Comparison of ENCODE assay signal across 17 cellular contexts in genomic region chr2:11618708-11619062, GRCh38. TPM values are rescaled to one million over a fixed set of nuclear protein-coding genes. Genes with fewer than 3 reads are reported as not detected.
DNase-seq lines count a peak whose midpoint lies in the region; ATAC-seq, FAIRE-seq and TF ChIP-seq lines count a peak whose summit lies in the region.
"Had no signal": no experiment of that assay in that cellular context is flagged by ENCODE, and none has a peak within 500 bp of the region (broad histone marks: within the 10 kb centered on the region; RNA-seq: fewer than 3 reads in every experiment).

No MANE protein-coding gene starts in this region.

- no peak for TF ChIP-seq RAD21 in K562 (CRISPR knock-in tag; conservative IDR thresholded peaks at IDR 0.05 in 1 of 2, IDR thresholded peaks at IDR 0.05 in 1 of 2)

- no TSS peak for BruUV-seq in K562 (replicated peaks; lab: Mats Ljungman, UMichigan)

- no peak overlapping the region for H2BK15ac ChIP-seq in neuronal stem cell (ENCODE audit: low read length)

- no peak overlapping the region for H3K27ac Mint-ChIP-seq in stimulated activated naive CD8-positive, alpha-beta T cell treated with anti-CD3 and anti-CD28 coated beads, Interleukin-15, amount 100 ng/mL, for 72 hours
- H3K27ac Mint-ChIP-seq: CD4-positive, alpha-beta memory T cell had no signal

- peaks cover 9% of the 10 kb centered on the region; the same call in 1 of the 2 replicates for H4K20me1 ChIP-seq in K562 (replicated peaks; ENCODE audit: control insufficient read depth, insufficient read depth, low read length)

- in situ Hi-C loops in K562 (cut with MboI), result no loop called here

- H2AFZ ChIP-seq in K562 (ENCODE audit: low read depth, low read length), result no peak overlapping the region
- H2AFZ ChIP-seq in neuronal stem cell (ENCODE audit: low read length), result no peak overlapping the region

- POLR2A ChIA-PET in K562 (lab: Yijun Ruan, JAX), result interaction anchor here (0.6 kb wide), 1 partner anchor 29 kb away, joined by 3 read pairs; no protein-coding TSS in a partner anchor

- FAIRE-seq in K562 (lab: Jason Lieb, UNC), result no peak
- FAIRE-seq in small intestine (lab: Jason Lieb, UNC), result no peak
- FAIRE-seq: A204.1, GM12892 had no signal

- intact Hi-C loops in K562 (cut with micrococcal nuclease), result no loop called here
- intact Hi-C loops in vagina (cut with DNase I), result no loop called here

- H2BK120ac ChIP-seq in neuronal stem cell (ENCODE audit: low read depth, low read length), result no peak overlapping the region

- no peak overlapping the region for H4K91ac ChIP-seq in neuronal stem cell (ENCODE audit: low read depth, low read length, poor library complexity)

- no peak overlapping the region for H2BK12ac ChIP-seq in neuronal stem cell (ENCODE audit: low read length)

- H3K9me3 ChIP-seq in K562 (replicated peaks; ENCODE audit: control insufficient read depth, insufficient read depth, low read depth, low read length), result no peaks in the 10 kb centered on the region
- H3K9me3 ChIP-seq in gastroesophageal sphincter, result no peaks in the 10 kb centered on the region
- H3K9me3 ChIP-seq in neuronal stem cell (replicated peaks in 1 of 2; ENCODE audit: control insufficient read depth in 2 of 2, insufficient read depth in 1 of 2, low read depth in 1 of 2, low read length in 2 of 2), result no peaks in the 10 kb centered on the region
- no peaks in the 10 kb centered on the region for H3K9me3 ChIP-seq in vagina
- H3K9me3 ChIP-seq in small intestine (ENCODE audit: control insufficient read depth, low read depth), result no peaks in the 10 kb centered on the region
- H3K9me3 ChIP-seq: BE2C had no signal

- no peak overlapping the region for H3K4me3 Mint-ChIP-seq in stimulated activated naive CD8-positive, alpha-beta T cell treated with anti-CD3 and anti-CD28 coated beads, Interleukin-15, amount 100 ng/mL, for 72 hours
- H3K4me3 Mint-ChIP-seq: CD4-positive, alpha-beta memory T cell had no signal

- no peaks in the 10 kb centered on the region for H3K27me3 Mint-ChIP-seq in stimulated activated naive CD8-positive, alpha-beta T cell treated with anti-CD3 and anti-CD28 coated beads, Interleukin-15, amount 100 ng/mL, for 72 hours

- no peak overlapping the region for H4K8ac ChIP-seq in neuronal stem cell (ENCODE audit: low read depth, low read length)

- CTCF ChIA-PET in K562 (lab: Yijun Ruan, JAX; ENCODE audit: low intra/inter-chr PET ratio), result no interaction called here

- no peak overlapping the region for H3K14ac ChIP-seq in neuronal stem cell (ENCODE audit: low read length)

- no peak for TF ChIP-seq EP300 in K562 (IDR thresholded peaks at IDR 0.05; ENCODE audit: low read length)
- TF ChIP-seq EP300 in gastroesophageal sphincter (IDR thresholded peaks at IDR 0.05), result no peak

- H3K27me3 ChIP-seq in K562 (ENCODE audit: control insufficient read depth in 2 of 2, insufficient read depth in 2 of 2, low read length in 2 of 2) (peaks cover 61 to 83% of the 10 kb centered on the region in 2 experiments), gastroesophageal sphincter (no peaks in the 10 kb centered on the region), neuronal stem cell (ENCODE audit: control insufficient read depth in 3 of 3, insufficient read depth in 3 of 3, low read depth in 1 of 3, low read length in 3 of 3) (no peaks in the 10 kb centered on the region), vagina (no peaks in the 10 kb centered on the region), small intestine (ENCODE audit: control insufficient read depth in 2 of 2, insufficient read depth in 2 of 2, low read length in 2 of 2) (no peaks in the 10 kb centered on the region)
- H3K27me3 ChIP-seq: BE2C had no signal

- ATAC-seq in K562 (peak; percentile 39; the same call in 2 of the 3 replicates), gastroesophageal sphincter (peak; percentile 27), GM21825 (IDR thresholded peaks at IDR 0.05; ENCODE audit: unreplicated experiment) (no peak)
- ATAC-seq in stimulated activated naive CD8-positive, alpha-beta T cell treated with anti-CD3 and anti-CD28 coated beads, Interleukin-15, amount 100 ng/mL, for 72 hours, result peak; percentile 63
- ATAC-seq: HCT116 had no signal

- H3K4ac ChIP-seq in neuronal stem cell (ENCODE audit: low read length), result no peak overlapping the region

- 8% methylated on average over 9 of the region's 20 CpGs for WGBS in K562 (ENCODE audit: insufficient coverage, low coverage, missing lambda C conversion rate)
- WGBS in gastroesophageal sphincter (ENCODE audit: low coverage in 1 of 2), 2 donors, result no CpG with 5 or more reads among the region's 20 CpGs
- no CpG with 5 or more reads among the region's 20 CpGs for WGBS in neuronal stem cell (ENCODE audit: extremely low coverage in 2 of 2, insufficient read length in 2 of 2, insufficient replicate concordance in 1 of 2), 2 donors
- 90 to 93% (median 92%) methylated on average over 19 to 20 of the region's 20 CpGs for WGBS in small intestine, 3 donors

- H3K18ac ChIP-seq in neuronal stem cell (ENCODE audit: low read length), result no peak overlapping the region

- no peaks in the 10 kb centered on the region for H3K4me1 Mint-ChIP-seq in stimulated activated naive CD8-positive, alpha-beta T cell treated with anti-CD3 and anti-CD28 coated beads, Interleukin-15, amount 100 ng/mL, for 72 hours

- TF ChIP-seq CTCF in K562 (IDR thresholded peaks at IDR 0.05 in 2 of 3, conservative IDR thresholded peaks at IDR 0.05 in 1 of 3; ENCODE audit: insufficient read depth in 2 of 3, low read depth in 1 of 3, low read length in 3 of 3) (no peak), gastroesophageal sphincter (IDR thresholded peaks at IDR 0.05) (no peak), vagina (IDR thresholded peaks at IDR 0.05) (no peak)

- H2BK5ac ChIP-seq in neuronal stem cell (ENCODE audit: low read length), result no peak overlapping the region

- H3K4me3 ChIP-seq in K562 (no peak overlapping the region), gastroesophageal sphincter (no peak overlapping the region), neuronal stem cell (ENCODE audit: low read length in 2 of 2) (no peak overlapping the region), vagina (no peak overlapping the region), small intestine (ENCODE audit: low read depth in 1 of 2, low read length in 2 of 2) (no peak overlapping the region)

- no peaks in the 10 kb centered on the region for H3K9me1 ChIP-seq in K562 (ENCODE audit: control insufficient read depth, insufficient read depth, low read length)

- H3K9ac ChIP-seq in K562 (ENCODE audit: insufficient read depth in 1 of 2, low read depth in 2 of 2, low read length in 2 of 2), result no peak overlapping the region
- peak overlapping the region; percentile 9 for H3K9ac ChIP-seq in neuronal stem cell (ENCODE audit: low read depth, low read length, poor library complexity)

- no peaks in the 10 kb centered on the region for H3K79me2 ChIP-seq in K562 (ENCODE audit: control insufficient read depth, insufficient read depth, low read length)

- no peak overlapping the region for H2AK5ac ChIP-seq in neuronal stem cell (ENCODE audit: low read depth, low read length)

- peaks cover 2% of the 10 kb centered on the region for H3K79me1 ChIP-seq in neuronal stem cell (ENCODE audit: low read depth, low read length)

- H3K36me3 ChIP-seq in K562 (ENCODE audit: control insufficient read depth, insufficient read depth, low read length) (no peaks in the 10 kb centered on the region), gastroesophageal sphincter (peaks cover 0 to 24% of the 10 kb centered on the region in 2 donors), neuronal stem cell (replicated peaks in 1 of 2; ENCODE audit: control insufficient read depth in 2 of 2, insufficient read depth in 2 of 2, low read length in 2 of 2) (peaks cover 39 to 99% of the 10 kb centered on the region in 2 donors), vagina (peaks cover 0 to 43% of the 10 kb centered on the region in 2 donors), small intestine (ENCODE audit: control insufficient read depth in 2 of 2, insufficient read depth in 2 of 2, low read length in 2 of 2) (no peaks in the 10 kb centered on the region)

- TF ChIP-seq POLR2A in K562 (conservative IDR thresholded peaks at IDR 0.05), result no peak
- TF ChIP-seq POLR2A in gastroesophageal sphincter (IDR thresholded peaks at IDR 0.05), result no peak
- no peak for TF ChIP-seq POLR2A in vagina (IDR thresholded peaks at IDR 0.05)

- peaks cover 0 to 11% of the 10 kb centered on the region in 2 experiments; a peak in 2 of 5 replicates for H3K4me1 ChIP-seq in K562 (replicated peaks in 1 of 2; ENCODE audit: control insufficient read depth in 2 of 2, insufficient read depth in 2 of 2, low read length in 2 of 2)
- no peaks in the 10 kb centered on the region for H3K4me1 ChIP-seq in gastroesophageal sphincter
- no peaks in the 10 kb centered on the region for H3K4me1 ChIP-seq in neuronal stem cell (ENCODE audit: control insufficient read depth in 2 of 2, insufficient read depth in 1 of 2, low read depth in 1 of 2, low read length in 2 of 2)
- no peaks in the 10 kb centered on the region for H3K4me1 ChIP-seq in vagina
- no peaks in the 10 kb centered on the region for H3K4me1 ChIP-seq in small intestine (ENCODE audit: control insufficient read depth in 2 of 2, insufficient read depth in 1 of 2, low read depth in 1 of 2, low read length in 1 of 2)
- H3K4me1 ChIP-seq: BE2C had no signal

- H3K27ac ChIP-seq in K562 (ENCODE audit: extremely low read depth, low read depth, low read length) (no peak overlapping the region), gastroesophageal sphincter (no peak overlapping the region), neuronal stem cell (replicated peaks; ENCODE audit: low read length) (no peak overlapping the region), vagina (no peak overlapping the region), small intestine (ENCODE audit: low read depth in 1 of 2, low read length in 1 of 2) (no peak overlapping the region)
- H3K27ac ChIP-seq: C4-2B had no signal

- no peak for DNase-seq in K562 (ENCODE audit: extremely low read depth in 1 of 4, low spot score in 3 of 4)
- no peak for DNase-seq in neuronal stem cell (ENCODE audit: low spot score)
- no peak for DNase-seq in stimulated activated naive CD8-positive, alpha-beta T cell treated with anti-CD3 and anti-CD28 coated beads, Interleukin-15, amount 100 ng/mL, for 72 hours
- no peak for DNase-seq in vagina (ENCODE audit: extremely low spot score in 2 of 2)
- DNase-seq in small intestine, result no peak
- DNase-seq: BE2C; CD4-positive, alpha-beta memory T cell; DMS153; DND-41; GDM1 had no signal

- H3K4me2 ChIP-seq in K562 (ENCODE audit: insufficient read depth, low read length) (no peak overlapping the region), neuronal stem cell (ENCODE audit: insufficient read depth, low read length, poor library complexity, severe bottlenecking) (no peak overlapping the region)

- H3K23ac ChIP-seq in neuronal stem cell (ENCODE audit: low read depth, low read length, poor library complexity), result peak overlapping the region; percentile 49

- H3K9me3 Mint-ChIP-seq in stimulated activated naive CD8-positive, alpha-beta T cell treated with anti-CD3 and anti-CD28 coated beads, Interleukin-15, amount 100 ng/mL, for 72 hours, result no peaks in the 10 kb centered on the region

RNA-seq across cellular contexts. Expression of gene NTSR2, which starts 51.3 kb away (rescaled TPM):
- not detected in 2 replicates for total RNA-seq in K562 (2011; cell fraction: chromatin; rRNA removed; ENCODE audit: low replicate concordance)
- not detected in 2 replicates for total RNA-seq in K562 (2011; cell fraction: nucleolus; rRNA removed)
- not detected in 2 replicates for total RNA-seq in K562 (2011; cell fraction: nucleoplasm; rRNA removed)
- total RNA-seq in K562 (2014; rRNA removed) (not detected in 2 replicates), K562 (2014; rRNA removed; fragmentation: Illumina TruSeq; extraction: Trizol) (not detected in 2 replicates), K562 (2015; rRNA removed; fragmentation: Illumina TruSeq; extraction: Trizol) (not detected in 2 replicates), K562 (2021) (not detected in 2 replicates), gastroesophageal sphincter (not detected), vagina (not detected)
- polyA plus RNA-seq in K562 (2011; rRNA removed) (not detected in 2 replicates), K562 (2014; fragmentation: Illumina TruSeq; extraction: Trizol) (not detected in 2 replicates), K562 (2014; fragmentation: Nextera tagmentation; extraction: Ambion mirVana) (not detected), K562 (2014; rRNA removed) (not detected in 2 replicates), small intestine (under 1 TPM in 1 of 3 donors, not detected in 2; 0.06 TPM)
- not detected in 2 replicates for polyA plus RNA-seq in K562 (2011; cell fraction: cytosol; rRNA removed)
- not detected in 2 replicates for polyA plus RNA-seq in K562 (2011; cell fraction: nucleus; rRNA removed)
- polyA plus RNA-seq in K562 (2012), result not detected in 2 replicates
- polyA minus RNA-seq in K562 (2011; rRNA and poly(A)+ RNA removed), result not detected in 2 replicates
- polyA minus RNA-seq in K562 (2011; cell fraction: cytosol; rRNA and poly(A)+ RNA removed), result not detected in 2 replicates
- polyA minus RNA-seq in K562 (2011; cell fraction: nucleus; rRNA and poly(A)+ RNA removed), result not detected in 2 replicates
- not detected for polyA plus RNA-seq in neuronal stem cell (2013, experiment 1 of 2)
- polyA plus RNA-seq in neuronal stem cell (2013, experiment 2 of 2), result not detected
- total RNA-seq: CD4-positive, alpha-beta memory T cell; H4 had no signal
- polyA plus RNA-seq: CD4-positive, alpha-beta memory T cell had no signal
